31 cellular contexts compared by ENCODE assay signal in the genomic region with DNA sequence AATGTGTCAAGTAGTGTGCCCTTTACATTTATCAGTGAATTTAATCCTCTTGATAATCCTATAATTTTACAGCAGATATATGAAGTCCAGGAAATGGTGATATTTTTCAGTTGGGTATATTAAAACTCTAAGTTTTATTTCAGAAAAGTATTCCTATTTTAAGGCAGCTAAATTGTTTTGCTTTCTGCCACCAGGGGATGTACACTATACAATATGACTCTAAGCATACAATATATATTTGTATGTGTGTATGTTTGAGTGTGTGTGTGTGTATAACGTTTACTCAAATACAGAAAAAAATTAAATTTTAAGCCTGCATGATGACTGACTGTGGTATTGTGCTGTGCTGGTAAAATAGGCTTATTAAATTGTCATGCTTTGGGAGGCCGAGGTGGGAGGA.
DNase-seq lines count a peak whose midpoint lies in the region; ATAC-seq and TF ChIP-seq lines count a peak whose summit lies in the region.
"Had no signal": no experiment of that assay in that cellular context is flagged by ENCODE, and none has a peak within 500 bp of the region (broad histone marks: within the 10 kb centered on the region; RNA-seq: fewer than 3 reads in every experiment).

No MANE protein-coding gene starts in this region.

- no peak overlapping the region for H3K4me2 ChIP-seq in DND-41 (ENCODE audit: insufficient read depth, low read length)
- H3K4me2 ChIP-seq: smooth muscle cell had no signal

- ATAC-seq in DND-41 (ENCODE audit: insufficient read depth, low read depth) (no peak), foreskin keratinocyte (no peak), WTC11 (no peak), GM18858 (IDR thresholded peaks at IDR 0.05; ENCODE audit: unreplicated experiment) (no peak), HG02981 (IDR thresholded peaks at IDR 0.05; ENCODE audit: unreplicated experiment) (no peak)
- ATAC-seq: activated CD4-positive, alpha-beta T cell treated with anti-CD3 and anti-CD28 coated beads for 36 hours; activated CD8-positive, alpha-beta T cell treated with anti-CD3 and anti-CD28 coated beads for 36 hours; left lobe of liver; T-helper 17 cell; upper lobe of right lung had no signal

- H3K4me1 ChIP-seq in DND-41 (ENCODE audit: insufficient read depth, low read length): no peaks in the 10 kb centered on the region
- no peaks in the 10 kb centered on the region for H3K4me1 ChIP-seq in foreskin keratinocyte
- H3K4me1 ChIP-seq: parathyroid adenoma, upper lobe of right lung had no signal

- no peak overlapping the region for H3K4me3 ChIP-seq in DND-41 (ENCODE audit: low read depth in 1 of 2, low read length in 2 of 2)
- H3K4me3 ChIP-seq: SK-N-MC, smooth muscle cell, upper lobe of right lung had no signal

- H3K27ac ChIP-seq in DND-41 (ENCODE audit: low read length) (no peak overlapping the region), VCaP (no peak overlapping the region), foreskin keratinocyte (no peak overlapping the region)
- H3K27ac ChIP-seq: parathyroid adenoma, SK-N-MC, upper lobe of right lung had no signal

- peaks cover 3% of the 10 kb centered on the region for H3K9me3 ChIP-seq in DND-41 (ENCODE audit: insufficient read depth, low read length, severe bottlenecking)
- H3K9me3 ChIP-seq: upper lobe of right lung had no signal

- H3K4me1 Mint-ChIP-seq in HFFc6 (ENCODE audit: low read depth) (peaks cover 6% of the 10 kb centered on the region; the same call in 1 of the 2 replicates), WTC11 (peaks cover 3% of the 10 kb centered on the region; the same call in 1 of the 2 replicates)
- H3K4me1 Mint-ChIP-seq: activated naive CD4-positive, alpha-beta T cell treated with anti-CD3 and anti-CD28 coated beads, Interleukin-2, amount 10 ng/mL, durations not matched to agents 7 days and 5 days; brain; CD14-positive monocyte; nephron progenitor cell; T-helper 17 cell had no signal

- H3K27me3 ChIP-seq in DND-41 (ENCODE audit: insufficient read depth, low read length, poor library complexity) (no peaks in the 10 kb centered on the region), foreskin keratinocyte (no peaks in the 10 kb centered on the region)
- H3K27me3 ChIP-seq: upper lobe of right lung had no signal

- H3K9me3 Mint-ChIP-seq in HFFc6 (peaks cover 2% of the 10 kb centered on the region; the same call in 1 of the 2 replicates), WTC11 (0 out of 2 replicates have a peak, but pooled peaks cover 2% of the 10 kb centered on the region)

- no peaks in the 10 kb centered on the region for H4K20me1 ChIP-seq in DND-41 (ENCODE audit: insufficient read depth, low read length)

- H3K27ac Mint-ChIP-seq in HFFc6 (no peak overlapping the region), WTC11 (no peak overlapping the region)
- H3K27ac Mint-ChIP-seq: activated CD4-positive, alpha-beta T cell treated with anti-CD3 and anti-CD28 coated beads for 36 hours; activated CD8-positive, alpha-beta T cell treated with anti-CD3 and anti-CD28 coated beads for 36 hours; activated naive CD4-positive, alpha-beta T cell treated with anti-CD3 and anti-CD28 coated beads, Interleukin-2, amount 10 ng/mL, durations not matched to agents 7 days and 5 days; brain; CD14-positive monocyte; memory B cell; nephron progenitor cell had no signal

- DNase-seq in DND-41: no peak
- no peak for DNase-seq in HFFc6
- DNase-seq in foreskin keratinocyte: no peak
- DNase-seq in WTC11 (ENCODE audit: low spot score): no peak
- no peak for DNase-seq in erythroblast (lab: John Stamatoyannopoulos, UW)
- DNase-seq: activated CD4-positive, alpha-beta T cell treated with anti-CD3 and anti-CD28 coated beads for 36 hours; activated CD8-positive, alpha-beta memory T cell treated with anti-CD3 and anti-CD28 coated beads, Interleukin-2, amount 50 U/mL, for 48 hours; activated CD8-positive, alpha-beta T cell treated with anti-CD3 and anti-CD28 coated beads for 36 hours; activated naive CD4-positive, alpha-beta T cell treated with anti-CD3 and anti-CD28 coated beads, Interleukin-2, amount 10 ng/mL, durations not matched to agents 7 days and 5 days; GF-D8; glutamatergic neuron; Karpas-422; NCI-H1417 treated with DMSO at 0.1 percent for 48 hours; NCI-H2081 treated with DMSO at 0.1 percent for 48 hours; NCI-H345; NCI-H774; nephron progenitor cell; retina; stimulated activated naive CD4-positive, alpha-beta T cell treated with Interleukin-2 at 50 U/mL for 16 hours; T-helper 17 cell; upper lobe of right lung had no signal

- H3K27me3 Mint-ChIP-seq in HFFc6 (ENCODE audit: insufficient read depth) (no peaks in the 10 kb centered on the region; the same call in 1 of the 2 replicates), WTC11 (ENCODE audit: low read depth) (no peaks in the 10 kb centered on the region)
- H3K27me3 Mint-ChIP-seq: activated CD4-positive, alpha-beta T cell treated with anti-CD3 and anti-CD28 coated beads for 36 hours; activated CD8-positive, alpha-beta T cell treated with anti-CD3 and anti-CD28 coated beads for 36 hours; activated naive CD4-positive, alpha-beta T cell treated with anti-CD3 and anti-CD28 coated beads, Interleukin-2, amount 10 ng/mL, durations not matched to agents 7 days and 5 days; brain; memory B cell; T-helper 17 cell had no signal

- no peaks in the 10 kb centered on the region for H3K36me3 ChIP-seq in DND-41 (ENCODE audit: insufficient read depth, low read length)
- H3K36me3 ChIP-seq: upper lobe of right lung had no signal

- no peak overlapping the region for H3K4me3 Mint-ChIP-seq in HFFc6
- no peak overlapping the region for H3K4me3 Mint-ChIP-seq in WTC11
- H3K4me3 Mint-ChIP-seq: activated CD4-positive, alpha-beta T cell treated with anti-CD3 and anti-CD28 coated beads for 36 hours; activated CD8-positive, alpha-beta T cell treated with anti-CD3 and anti-CD28 coated beads for 36 hours; activated naive CD4-positive, alpha-beta T cell treated with anti-CD3 and anti-CD28 coated beads, Interleukin-2, amount 10 ng/mL, durations not matched to agents 7 days and 5 days; brain; CD14-positive monocyte; memory B cell; nephron progenitor cell; T-helper 17 cell had no signal

- no peak overlapping the region for H3K9ac ChIP-seq in DND-41 (ENCODE audit: low read depth, low read length)
- H3K9ac ChIP-seq: parathyroid adenoma had no signal

- H3K79me2 ChIP-seq in DND-41 (ENCODE audit: insufficient read depth, low read length): no peaks in the 10 kb centered on the region
- H3K79me2 ChIP-seq: parathyroid adenoma had no signal

- peaks cover 2% of the 10 kb centered on the region for H3K36me3 Mint-ChIP-seq in HFFc6 (ENCODE audit: low read depth)
- no peaks in the 10 kb centered on the region for H3K36me3 Mint-ChIP-seq in WTC11
- H3K36me3 Mint-ChIP-seq: CD14-positive monocyte had no signal

- H2AFZ ChIP-seq in DND-41 (ENCODE audit: low read depth, low read length): no peak overlapping the region
- H2AFZ ChIP-seq: parathyroid adenoma had no signal

- TF ChIP-seq POLR2A in erythroblast (IDR thresholded peaks at IDR 0.05; ENCODE audit: low read length): no peak

- peak; percentile 31 for TF ChIP-seq CTCF in DND-41 (IDR thresholded peaks at IDR 0.05; ENCODE audit: borderline replicate concordance, extremely low read depth, low read length, poor library complexity, severe bottlenecking)
- peak; percentile 58 for TF ChIP-seq CTCF in HFFc6 (IDR thresholded peaks at IDR 0.05)
- TF ChIP-seq CTCF in VCaP (conservative IDR thresholded peaks at IDR 0.05): peak; percentile 53
- TF ChIP-seq CTCF in foreskin keratinocyte (conservative IDR thresholded peaks at IDR 0.05): peak; percentile 34
- no peak for TF ChIP-seq CTCF in WTC11 (IDR thresholded peaks at IDR 0.05)

- POLR2A ChIA-PET in WTC11 (lab: Charles Lee): no interaction called here

- CTCF ChIA-PET in WTC11 (lab: Charles Lee): no interaction called here

TF ChIP-seq in WTC11, 78 proteins besides CTCF, POLR2A, EP300 and RAD21 (continues in another document):
- TF ChIP-seq, protein P1, sequence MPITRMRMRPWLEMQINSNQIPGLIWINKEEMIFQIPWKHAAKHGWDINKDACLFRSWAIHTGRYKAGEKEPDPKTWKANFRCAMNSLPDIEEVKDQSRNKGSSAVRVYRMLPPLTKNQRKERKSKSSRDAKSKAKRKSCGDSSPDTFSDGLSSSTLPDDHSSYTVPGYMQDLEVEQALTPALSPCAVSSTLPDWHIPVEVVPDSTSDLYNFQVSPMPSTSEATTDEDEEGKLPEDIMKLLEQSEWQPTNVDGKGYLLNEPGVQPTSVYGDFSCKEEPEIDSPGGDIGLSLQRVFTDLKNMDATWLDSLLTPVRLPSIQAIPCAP (CRISPR knock-in tag; IDR thresholded peaks at IDR 0.05): no peak
- TF ChIP-seq ZBTB21 (CRISPR knock-in tag; IDR thresholded peaks at IDR 0.05; ENCODE audit: borderline replicate concordance) (no peak), MYBL2 (CRISPR knock-in tag; IDR thresholded peaks at IDR 0.05) (no peak), ZNF219 (CRISPR knock-in tag; IDR thresholded peaks at IDR 0.05; ENCODE audit: borderline replicate concordance) (no peak), PRRX2 (CRISPR knock-in tag; IDR thresholded peaks at IDR 0.05) (no peak), ZNF423 (CRISPR knock-in tag; IDR thresholded peaks at IDR 0.05) (no peak)
- TF ChIP-seq, protein P2, sequence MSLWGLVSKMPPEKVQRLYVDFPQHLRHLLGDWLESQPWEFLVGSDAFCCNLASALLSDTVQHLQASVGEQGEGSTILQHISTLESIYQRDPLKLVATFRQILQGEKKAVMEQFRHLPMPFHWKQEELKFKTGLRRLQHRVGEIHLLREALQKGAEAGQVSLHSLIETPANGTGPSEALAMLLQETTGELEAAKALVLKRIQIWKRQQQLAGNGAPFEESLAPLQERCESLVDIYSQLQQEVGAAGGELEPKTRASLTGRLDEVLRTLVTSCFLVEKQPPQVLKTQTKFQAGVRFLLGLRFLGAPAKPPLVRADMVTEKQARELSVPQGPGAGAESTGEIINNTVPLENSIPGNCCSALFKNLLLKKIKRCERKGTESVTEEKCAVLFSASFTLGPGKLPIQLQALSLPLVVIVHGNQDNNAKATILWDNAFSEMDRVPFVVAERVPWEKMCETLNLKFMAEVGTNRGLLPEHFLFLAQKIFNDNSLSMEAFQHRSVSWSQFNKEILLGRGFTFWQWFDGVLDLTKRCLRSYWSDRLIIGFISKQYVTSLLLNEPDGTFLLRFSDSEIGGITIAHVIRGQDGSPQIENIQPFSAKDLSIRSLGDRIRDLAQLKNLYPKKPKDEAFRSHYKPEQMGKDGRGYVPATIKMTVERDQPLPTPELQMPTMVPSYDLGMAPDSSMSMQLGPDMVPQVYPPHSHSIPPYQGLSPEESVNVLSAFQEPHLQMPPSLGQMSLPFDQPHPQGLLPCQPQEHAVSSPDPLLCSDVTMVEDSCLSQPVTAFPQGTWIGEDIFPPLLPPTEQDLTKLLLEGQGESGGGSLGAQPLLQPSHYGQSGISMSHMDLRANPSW (CRISPR knock-in tag; conservative IDR thresholded peaks at IDR 0.05; ENCODE audit: low read depth): no peak
